Comparison of ENCODE assay signal across 11 cellular contexts in the genomic region with DNA sequence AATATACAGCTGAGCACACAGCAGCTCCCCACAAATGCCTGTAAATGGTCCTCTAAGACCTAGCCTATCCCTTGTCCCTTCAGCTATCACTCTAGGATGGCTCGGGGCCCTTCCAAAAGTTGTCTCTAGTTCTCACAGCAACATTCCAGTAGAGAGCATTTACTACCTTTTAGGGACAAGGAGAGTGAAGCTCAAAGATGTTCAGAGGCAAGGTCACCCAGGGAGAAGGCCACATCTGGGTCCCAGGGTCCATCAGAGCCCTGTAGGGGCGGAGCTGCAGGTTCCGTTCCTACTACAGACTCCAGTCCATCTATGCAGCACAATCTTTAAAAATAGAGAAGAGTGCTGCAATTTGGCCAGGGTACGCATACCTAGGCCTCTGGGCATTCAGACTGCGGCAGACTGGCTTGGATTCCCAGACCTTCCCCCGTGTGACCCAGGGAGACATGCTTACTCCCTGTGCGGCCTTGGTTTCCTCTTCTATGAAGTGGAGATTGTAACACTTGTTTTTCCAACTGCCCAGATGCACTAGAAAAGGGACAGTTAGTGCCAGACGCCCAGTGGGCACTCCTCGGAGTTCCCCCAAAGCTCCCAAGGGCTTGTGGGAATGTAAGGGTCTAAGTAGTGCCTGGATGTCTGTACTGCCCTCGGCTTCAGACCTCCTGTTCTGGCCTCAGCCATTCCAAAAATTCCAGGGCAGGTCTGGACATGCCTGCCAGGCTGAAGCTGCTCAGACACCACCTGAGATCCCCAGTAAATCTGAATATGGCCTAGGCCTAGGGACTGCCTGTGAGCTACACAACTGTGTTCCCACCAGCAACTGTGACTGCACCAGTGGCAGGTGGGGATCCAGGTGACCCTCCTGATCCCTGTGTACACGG. TPM values are rescaled to one million over a fixed set of nuclear protein-coding genes. Genes with fewer than 3 reads are reported as not detected.
DNase-seq lines count a peak whose midpoint lies in the region; TF ChIP-seq lines count a peak whose summit lies in the region.
"Had no signal": no experiment of that assay in that cellular context is flagged by ENCODE, and none has a peak within 500 bp of the region (broad histone marks: within the 10 kb centered on the region; RNA-seq: fewer than 3 reads in every experiment).

No MANE protein-coding gene starts in this region.

- peak overlapping the region; percentile 33 to 98 for H3K18ac ChIP-seq in mesenchymal stem cell (ENCODE audit: low read depth in 1 of 2, low read length in 2 of 2)

- peak overlapping the region in 1 of 2 experiments; percentile 95 for H3K23ac ChIP-seq in mesenchymal stem cell (ENCODE audit: low read length in 2 of 2)

- no peak for TF ChIP-seq POLR2A in transverse colon (IDR thresholded peaks at IDR 0.05)

- peak overlapping the region; percentile 80 for H2AK5ac ChIP-seq in mesenchymal stem cell (ENCODE audit: low read length, severe bottlenecking)

- peak overlapping the region; percentile 58 to 75 for H3K4ac ChIP-seq in mesenchymal stem cell (ENCODE audit: low read depth in 1 of 2, low read length in 2 of 2)

- H3K9me3 ChIP-seq in mesenchymal stem cell (ENCODE audit: control insufficient read depth, low read length) (no peaks in the 10 kb centered on the region), transverse colon (no peaks in the 10 kb centered on the region), Karpas-422 (ENCODE audit: low read length) (no peaks in the 10 kb centered on the region)

- H3K9me3 Mint-ChIP-seq in T-helper 2 cell treated with Interferon-gamma antibody and Interleukin-4, amounts not matched to agents 5 μg/mL and 100 μg/mL, for 36 hours, result no peaks in the 10 kb centered on the region
- H3K9me3 Mint-ChIP-seq in chondrocyte (ENCODE audit: low read depth), result no peaks in the 10 kb centered on the region
- H3K9me3 Mint-ChIP-seq: activated CD8-positive, alpha-beta T cell treated with anti-CD3 and anti-CD28 coated beads for 36 hours had no signal

- H3K4me2 ChIP-seq in mesenchymal stem cell (ENCODE audit: low read length, poor library complexity, severe bottlenecking) (peak overlapping the region; percentile 25), Karpas-422 (ENCODE audit: low read depth, low read length, poor library complexity, severe bottlenecking) (no peak overlapping the region)

- WGBS in mesenchymal stem cell, result 87% methylated on average over 10 of the region's 11 CpGs
- WGBS in transverse colon (ENCODE audit: low coverage in 1 of 2), 2 donors, result 78% methylated on average over 11 of the region's 11 CpGs; no CpG with 5 or more reads in 1 of the 2 donors

- H3K9me2 ChIP-seq in Karpas-422 (replicated peaks; ENCODE audit: insufficient read depth, low read length), result no peaks in the 10 kb centered on the region

- no peak for TF ChIP-seq EP300 in transverse colon (IDR thresholded peaks at IDR 0.05; ENCODE audit: low read depth)

- H3K27ac ChIP-seq in mesenchymal stem cell (ENCODE audit: low read length, poor library complexity, severe bottlenecking) (peak overlapping the region; percentile 62), transverse colon (peak overlapping the region; percentile 49 to 95 (median 92)), Karpas-422 (ENCODE audit: low read length) (no peak overlapping the region)

- TF ChIP-seq CTCF in chondrocyte (IDR thresholded peaks at IDR 0.05), result no peak
- TF ChIP-seq CTCF in transverse colon (IDR thresholded peaks at IDR 0.05), result no peak

- H3K4me1 ChIP-seq in mesenchymal stem cell (ENCODE audit: control insufficient read depth, insufficient read depth, low read depth, low read length), result peaks cover 45% of the 10 kb centered on the region
- peaks cover 15 to 51% (median 30%) of the 10 kb centered on the region in 4 donors for H3K4me1 ChIP-seq in transverse colon
- peaks cover 20% of the 10 kb centered on the region for H3K4me1 ChIP-seq in Karpas-422 (ENCODE audit: low read length)

- H2BK12ac ChIP-seq in mesenchymal stem cell (ENCODE audit: low read length in 2 of 2), result peak overlapping the region; percentile 63 to 75

- intact Hi-C loops in transverse colon (cut with DNase I; ENCODE audit: low total_unique reads), result no loop called here

- H3K36me3 ChIP-seq in mesenchymal stem cell (ENCODE audit: control insufficient read depth in 1 of 2, insufficient read depth in 2 of 2, low read depth in 1 of 2, low read length in 2 of 2), result peaks cover 39 to 45% of the 10 kb centered on the region in 2 experiments
- H3K36me3 ChIP-seq in transverse colon, result no peaks in the 10 kb centered on the region
- H3K36me3 ChIP-seq in Karpas-422 (ENCODE audit: insufficient read depth, low read length), result no peaks in the 10 kb centered on the region

- peak overlapping the region in 1 of 2 experiments; percentile 85 for H3K4me3 ChIP-seq in mesenchymal stem cell (ENCODE audit: insufficient read depth in 1 of 2, low read depth in 1 of 2, low read length in 2 of 2)
- peak overlapping the region in 1 of 4 donors; percentile 71 for H3K4me3 ChIP-seq in transverse colon
- H3K4me3 ChIP-seq in Karpas-422 (ENCODE audit: low read length), result no peak overlapping the region

- no peak overlapping the region for H3K27ac Mint-ChIP-seq in T-helper 2 cell treated with Interferon-gamma antibody and Interleukin-4, amounts not matched to agents 5 μg/mL and 100 μg/mL, for 36 hours
- peak overlapping the region; percentile 98 for H3K27ac Mint-ChIP-seq in chondrocyte (ENCODE audit: unreplicated experiment)
- H3K27ac Mint-ChIP-seq: activated CD8-positive, alpha-beta T cell treated with anti-CD3 and anti-CD28 coated beads for 36 hours had no signal

- H3K79me2 ChIP-seq in Karpas-422 (ENCODE audit: low read length), result no peaks in the 10 kb centered on the region

- H3K79me1 ChIP-seq in mesenchymal stem cell (replicated peaks; ENCODE audit: low read length, poor library complexity, severe bottlenecking), result peaks cover 31% of the 10 kb centered on the region

- peak overlapping the region; percentile 11 for H2BK120ac ChIP-seq in mesenchymal stem cell (ENCODE audit: low read depth, low read length)

- H4K8ac ChIP-seq in mesenchymal stem cell (ENCODE audit: low read length), result peak overlapping the region; percentile 56

- H3K9ac ChIP-seq in mesenchymal stem cell (ENCODE audit: low read length) (peak overlapping the region; percentile 92), Karpas-422 (ENCODE audit: low read length) (no peak overlapping the region)

- peak overlapping the region; percentile 52 for H2BK15ac ChIP-seq in mesenchymal stem cell (ENCODE audit: low read depth, poor library complexity, severe bottlenecking)

- peak overlapping the region; percentile 85 for H4K91ac ChIP-seq in mesenchymal stem cell (ENCODE audit: low read length)

- H2BK5ac ChIP-seq in mesenchymal stem cell (ENCODE audit: low read depth, low read length, poor library complexity, severe bottlenecking), result peak overlapping the region; percentile 81

- H3K4me3 Mint-ChIP-seq in T-helper 2 cell treated with Interferon-gamma antibody and Interleukin-4, amounts not matched to agents 5 μg/mL and 100 μg/mL, for 36 hours, result peak overlapping the region; percentile 49
- H3K4me3 Mint-ChIP-seq in chondrocyte (ENCODE audit: unreplicated experiment), result peak overlapping the region; percentile 100

- H3K27me3 ChIP-seq in mesenchymal stem cell (ENCODE audit: control insufficient read depth in 1 of 2, insufficient read depth in 1 of 2, low read length in 2 of 2) (no peaks in the 10 kb centered on the region), transverse colon (peaks cover 22% of the 10 kb centered on the region), Karpas-422 (ENCODE audit: low read length) (no peaks in the 10 kb centered on the region)

- DNase-seq in T-helper 2 cell treated with Interferon-gamma antibody and Interleukin-4, amounts not matched to agents 5 μg/mL and 100 μg/mL, for 36 hours (ENCODE audit: low spot score), result no peak
- DNase-seq in T-helper 2 cell (no peak), chondrocyte (ENCODE audit: low spot score) (no peak), mesenchymal stem cell (peak; percentile 9), transverse colon (no peak), GF-D8 (lab: John Stamatoyannopoulos, UW) (no peak), Karpas-422 (no peak), NCI-H1092 (lab: John Stamatoyannopoulos, UW) (no peak)
- DNase-seq: activated CD8-positive, alpha-beta T cell treated with anti-CD3 and anti-CD28 coated beads for 36 hours; NCI-H524 had no signal

- H4K20me1 ChIP-seq in Karpas-422 (ENCODE audit: insufficient read depth, low read depth, low read length), result no peaks in the 10 kb centered on the region

- peak overlapping the region in 1 of 2 experiments; percentile 97 for H3K14ac ChIP-seq in mesenchymal stem cell (ENCODE audit: low read length in 2 of 2)

- no peak overlapping the region for H2AFZ ChIP-seq in mesenchymal stem cell (ENCODE audit: low read depth, low read length)
- H2AFZ ChIP-seq in Karpas-422 (ENCODE audit: low read length), result no peak overlapping the region

- in situ Hi-C loops in transverse colon (cut with MboI; ENCODE audit: low pct_ligation_motif_present in 1 of 4, low pct_unique_long_range_greater_than_20kb in 1 of 4, low sequenced_read_pairs in 3 of 4), result no loop called here

- H3K36me3 Mint-ChIP-seq in T-helper 2 cell treated with Interferon-gamma antibody and Interleukin-4, amounts not matched to agents 5 μg/mL and 100 μg/mL, for 36 hours (ENCODE audit: low read depth), result peaks cover 13% of the 10 kb centered on the region
- H3K36me3 Mint-ChIP-seq in chondrocyte (ENCODE audit: low read depth), result peaks cover 26% of the 10 kb centered on the region

- H3K4me1 Mint-ChIP-seq in T-helper 2 cell treated with Interferon-gamma antibody and Interleukin-4, amounts not matched to agents 5 μg/mL and 100 μg/mL, for 36 hours (ENCODE audit: low read depth), result peaks cover 19% of the 10 kb centered on the region
- H3K4me1 Mint-ChIP-seq in chondrocyte (ENCODE audit: low read depth), result peaks cover 56% of the 10 kb centered on the region

- H3K27me3 Mint-ChIP-seq in T-helper 2 cell treated with Interferon-gamma antibody and Interleukin-4, amounts not matched to agents 5 μg/mL and 100 μg/mL, for 36 hours (ENCODE audit: low read depth), result no peaks in the 10 kb centered on the region
- H3K27me3 Mint-ChIP-seq in chondrocyte (ENCODE audit: low read depth), result no peaks in the 10 kb centered on the region
- H3K27me3 Mint-ChIP-seq: activated CD8-positive, alpha-beta T cell treated with anti-CD3 and anti-CD28 coated beads for 36 hours had no signal

RNA-seq across cellular contexts. Expression of a gene that starts 2.5 kb away (rescaled TPM):
- total RNA-seq in chondrocyte (117 to 138 TPM (median 132 TPM) in 3 replicates), transverse colon (10 to 100 TPM; 18.1 to 46.4 (median 25.4) TPM)
- 43.9 TPM for polyA plus RNA-seq in mesenchymal stem cell (2013, experiment 1 of 2)
- 45.1 TPM for polyA plus RNA-seq in mesenchymal stem cell (2013, experiment 2 of 2)
- 11.0 and 15.4 TPM in 2 replicates for total RNA-seq in Karpas-422 (2014; rRNA removed; shearing (Covaris generic); ENCODE audit: low replicate concordance)

RNA-seq across cellular contexts. Expression of a gene that starts 14.4 kb away (rescaled TPM):
- total RNA-seq in chondrocyte, result not detected in 3 replicates
- polyA plus RNA-seq in mesenchymal stem cell (2013, experiment 1 of 2), result not detected
- not detected for polyA plus RNA-seq in mesenchymal stem cell (2013, experiment 2 of 2)
- not detected for total RNA-seq in transverse colon
- total RNA-seq in Karpas-422 (2014; rRNA removed; shearing (Covaris generic); ENCODE audit: low replicate concordance), result not detected in 2 replicates
- total RNA-seq: pulmonary artery endothelial cell had no signal

RNA-seq across cellular contexts. Expression of a gene that starts 22.0 kb away (rescaled TPM):
- total RNA-seq in chondrocyte (35.8 to 43.1 TPM (median 38.2 TPM) in 3 replicates), transverse colon (10 to 100 TPM in 1 of 4 donors, 1 to 10 TPM in 3; 2.2 to 30.7 (median 4.2) TPM)
- 11.5 TPM for polyA plus RNA-seq in mesenchymal stem cell (2013, experiment 1 of 2)
- polyA plus RNA-seq in mesenchymal stem cell (2013, experiment 2 of 2), result 10.8 TPM
- 1.1 and 1.3 TPM in 2 replicates for total RNA-seq in Karpas-422 (2014; rRNA removed; shearing (Covaris generic); ENCODE audit: low replicate concordance)

RNA-seq across cellular contexts. Expression of a gene that starts 29.3 kb away (rescaled TPM):
- total RNA-seq in chondrocyte (30.1 to 43.2 TPM (median 33.9 TPM) in 3 replicates), transverse colon (100 to 1,000 TPM in 1 of 4 donors, 10 to 100 TPM in 3; 65.6 to 100 (median 68.6) TPM)
- polyA plus RNA-seq in mesenchymal stem cell (2013, experiment 1 of 2), result 102 TPM
- 104 TPM for polyA plus RNA-seq in mesenchymal stem cell (2013, experiment 2 of 2)
- total RNA-seq in Karpas-422 (2014; rRNA removed; shearing (Covaris generic); ENCODE audit: low replicate concordance), result 92.4 and 264 TPM in 2 replicates

RNA-seq across cellular contexts. Expression of a gene that starts 33.4 kb away (rescaled TPM):
- not detected in 3 replicates for total RNA-seq in chondrocyte
- 0.35 TPM for polyA plus RNA-seq in mesenchymal stem cell (2013, experiment 1 of 2)
- 0.19 TPM for polyA plus RNA-seq in mesenchymal stem cell (2013, experiment 2 of 2)
- total RNA-seq in transverse colon, result 1 to 10 TPM; 1.5 to 4.4 (median 1.5) TPM
- not detected in 2 replicates for total RNA-seq in Karpas-422 (2014; rRNA removed; shearing (Covaris generic); ENCODE audit: low replicate concordance)
- total RNA-seq: pulmonary artery endothelial cell had no signal
